In the genomic region with DNA sequence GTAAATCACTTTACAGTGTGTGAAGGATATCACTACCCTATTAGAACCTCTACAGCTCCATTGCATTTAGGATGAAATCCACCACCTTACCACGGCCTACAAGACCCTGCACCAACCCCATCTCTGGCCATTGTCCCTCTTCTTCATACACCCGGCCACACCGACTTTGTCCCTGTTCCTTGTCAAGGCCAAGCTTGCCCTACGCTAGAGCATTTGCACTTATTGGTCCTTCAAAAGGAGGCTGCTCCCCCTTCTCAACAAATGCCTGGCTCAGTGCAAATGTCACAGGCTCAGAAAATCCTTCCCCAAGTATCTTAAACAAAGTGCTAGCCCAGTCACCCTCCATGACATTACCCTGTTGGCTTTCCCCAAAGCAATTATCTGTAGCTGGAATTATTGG, we compare ENCODE assay signal across 17 cellular contexts. TPM values are rescaled to one million over a fixed set of nuclear protein-coding genes. Genes with fewer than 3 reads are reported as not detected.
DNase-seq lines count a peak whose midpoint lies in the region; ATAC-seq and TF ChIP-seq lines count a peak whose summit lies in the region.
"Had no signal": no experiment of that assay in that cellular context is flagged by ENCODE, and none has a peak within 500 bp of the region (broad histone marks: within the 10 kb centered on the region; RNA-seq: fewer than 3 reads in every experiment).

No MANE protein-coding gene starts in this region.

- H3K4me1 ChIP-seq in CD4-positive, alpha-beta memory T cell (ENCODE audit: insufficient read depth, low read length): peaks cover 85% of the 10 kb centered on the region
- peaks cover 0 to 16% (median 0%) of the 10 kb centered on the region in 3 donors for H3K4me1 ChIP-seq in gastroesophageal sphincter
- H3K4me1 ChIP-seq: testis had no signal

- peak overlapping the region in 1 of 2 donors; percentile 72 for H3K4me3 Mint-ChIP-seq in CD14-positive monocyte
- peak overlapping the region; percentile 2 to 87 (median 77) for H3K4me3 Mint-ChIP-seq in CD4-positive, alpha-beta memory T cell
- peak overlapping the region; percentile 53 for H3K4me3 Mint-ChIP-seq in activated T-helper 2 cell treated with anti-CD3 and anti-CD28 coated beads, Interferon-gamma antibody, Interleukin-2, Interleukin-4, amounts not matched to agents 10 μg/mL and 5 μg/mL and 100 μg/mL, durations not matched to agents 14 hours and 24 hours and 36 hours (ENCODE audit: low read depth)
- H3K4me3 Mint-ChIP-seq in naive thymus-derived CD8-positive, alpha-beta T cell: peak overlapping the region; percentile 9 to 81 (median 74)
- H3K4me3 Mint-ChIP-seq: memory B cell had no signal

- H3K36me3 Mint-ChIP-seq in CD14-positive monocyte: peaks cover 0 to 10% of the 10 kb centered on the region in 2 donors
- H3K36me3 Mint-ChIP-seq in CD4-positive, alpha-beta memory T cell: peaks cover 3 to 6% of the 10 kb centered on the region in 2 donors
- H3K36me3 Mint-ChIP-seq in activated T-helper 2 cell treated with anti-CD3 and anti-CD28 coated beads, Interferon-gamma antibody, Interleukin-2, Interleukin-4, amounts not matched to agents 10 μg/mL and 5 μg/mL and 100 μg/mL, durations not matched to agents 14 hours and 24 hours and 36 hours (ENCODE audit: low read depth): peaks cover 30% of the 10 kb centered on the region
- peaks cover 0 to 14% (median 4%) of the 10 kb centered on the region in 3 donors for H3K36me3 Mint-ChIP-seq in naive thymus-derived CD8-positive, alpha-beta T cell

- peak overlapping the region in 1 of 2 donors; percentile 23 for H3K4me3 ChIP-seq in CD4-positive, alpha-beta memory T cell (ENCODE audit: low read length in 2 of 2)
- H3K4me3 ChIP-seq in gastroesophageal sphincter: no peak overlapping the region
- H3K4me3 ChIP-seq: testis had no signal

- no peak for TF ChIP-seq EP300 in gastroesophageal sphincter (IDR thresholded peaks at IDR 0.05)

- ATAC-seq in naive thymus-derived CD8-positive, alpha-beta T cell: no peak
- ATAC-seq in gastroesophageal sphincter: no peak

- peak overlapping the region; percentile 7 for H3K27ac ChIP-seq in CD4-positive, alpha-beta memory T cell (ENCODE audit: low read depth, low read length)
- H3K27ac ChIP-seq in gastroesophageal sphincter: no peak overlapping the region
- H3K27ac ChIP-seq: testis had no signal

- intact Hi-C loops in CD14-positive monocyte (cut with micrococcal nuclease): no loop called here
- intact Hi-C loops in CD4-positive, alpha-beta memory T cell (cut with micrococcal nuclease): no loop called here
- intact Hi-C loops in activated T-helper 2 cell treated with anti-CD3 and anti-CD28 coated beads, Interferon-gamma antibody, Interleukin-2, Interleukin-4, amounts not matched to agents 10 μg/mL and 5 μg/mL and 100 μg/mL, durations not matched to agents 14 hours and 24 hours and 36 hours (cut with micrococcal nuclease): loop anchor here (1.0 to 5.0 kb wide), 6 partner anchors 36 to 883 kb away; a partner anchor contains a TSS

- peaks cover 0 to 9% (median 1%) of the 10 kb centered on the region in 3 donors for H3K27me3 Mint-ChIP-seq in CD14-positive monocyte (ENCODE audit: low read depth in 3 of 3)
- H3K27me3 Mint-ChIP-seq in CD4-positive, alpha-beta memory T cell: no peaks in the 10 kb centered on the region
- H3K27me3 Mint-ChIP-seq in activated T-helper 2 cell treated with anti-CD3 and anti-CD28 coated beads, Interferon-gamma antibody, Interleukin-2, Interleukin-4, amounts not matched to agents 10 μg/mL and 5 μg/mL and 100 μg/mL, durations not matched to agents 14 hours and 24 hours and 36 hours (ENCODE audit: low read depth): no peaks in the 10 kb centered on the region
- peaks cover 0 to 1% (median 0%) of the 10 kb centered on the region in 5 donors for H3K27me3 Mint-ChIP-seq in naive thymus-derived CD8-positive, alpha-beta T cell

- no peaks in the 10 kb centered on the region for H3K36me3 ChIP-seq in CD4-positive, alpha-beta memory T cell (ENCODE audit: insufficient read depth, low read length)
- no peaks in the 10 kb centered on the region for H3K36me3 ChIP-seq in gastroesophageal sphincter

- peaks cover 7 to 8% of the 10 kb centered on the region in 2 donors for H3K9me3 ChIP-seq in CD4-positive, alpha-beta memory T cell (ENCODE audit: control insufficient read depth in 1 of 2, low read length in 2 of 2)
- H3K9me3 ChIP-seq in gastroesophageal sphincter: peaks cover 0 to 21% (median 0%) of the 10 kb centered on the region in 3 donors
- H3K9me3 ChIP-seq: testis had no signal

- TF ChIP-seq POLR2A in gastroesophageal sphincter (IDR thresholded peaks at IDR 0.05): no peak

- H3K4me1 Mint-ChIP-seq in CD14-positive monocyte: peaks cover 75% of the 10 kb centered on the region
- peaks cover 71 to 93% (median 83%) of the 10 kb centered on the region in 4 donors for H3K4me1 Mint-ChIP-seq in CD4-positive, alpha-beta memory T cell
- peaks cover 67% of the 10 kb centered on the region for H3K4me1 Mint-ChIP-seq in activated T-helper 2 cell treated with anti-CD3 and anti-CD28 coated beads, Interferon-gamma antibody, Interleukin-2, Interleukin-4, amounts not matched to agents 10 μg/mL and 5 μg/mL and 100 μg/mL, durations not matched to agents 14 hours and 24 hours and 36 hours (ENCODE audit: low read depth)
- H3K4me1 Mint-ChIP-seq in naive thymus-derived CD8-positive, alpha-beta T cell: peaks cover 66 to 92% (median 86%) of the 10 kb centered on the region in 4 donors

- no peak for DNase-seq in CD14-positive monocyte (ENCODE audit: low spot score)
- no peak for DNase-seq in CD4-positive, alpha-beta memory T cell
- no peak for DNase-seq in activated T-helper 2 cell treated with anti-CD3 and anti-CD28 coated beads, Interferon-gamma antibody, Interleukin-2, Interleukin-4, amounts not matched to agents 10 μg/mL and 5 μg/mL and 100 μg/mL, durations not matched to agents 14 hours and 24 hours and 36 hours (ENCODE audit: low spot score)
- DNase-seq in naive thymus-derived CD8-positive, alpha-beta T cell: no peak
- no peak for DNase-seq in cerebellar cortex (ENCODE audit: low spot score)
- no peak for DNase-seq in NCI-H2171 treated with DMSO at 0.1 percent for 48 hours (lab: John Stamatoyannopoulos, UW)
- DNase-seq: AML-193, Karpas-422, kidney, naive B cell, NCI-H2081 treated with DMSO at 0.1 percent for 48 hours, NCI-H526, testis had no signal

- CTCF ChIA-PET in CD4-positive, alpha-beta memory T cell (lab: Charles Lee; ENCODE audit: partially characterized antibody): interaction anchor here (1.1 to 2.1 kb wide), 5 partner anchors 43 to 189 kb away, joined by 3 to 15 read pairs (median 3); no protein-coding TSS in a partner anchor

- H3K27me3 ChIP-seq in CD4-positive, alpha-beta memory T cell (ENCODE audit: insufficient read depth, low read length): no peaks in the 10 kb centered on the region
- H3K27me3 ChIP-seq in gastroesophageal sphincter: peaks cover 28% of the 10 kb centered on the region
- H3K27me3 ChIP-seq: testis had no signal

- POLR2A ChIA-PET in CD4-positive, alpha-beta memory T cell (lab: Charles Lee; ENCODE audit: partially characterized antibody): interaction anchor here (1.4 to 1.9 kb wide), 4 partner anchors 9 to 175 kb away, joined by 3 to 11 read pairs (median 6); a partner anchor contains a TSS
- POLR2A ChIA-PET in naive thymus-derived CD8-positive, alpha-beta T cell (lab: Charles Lee): interaction anchor here (0.5 to 1.7 kb wide), 5 partner anchors 10 to 136 kb away, joined by 3 to 9 read pairs (median 5); no protein-coding TSS in a partner anchor

- H3K27ac Mint-ChIP-seq in CD14-positive monocyte: peak overlapping the region in 5 of 7 donors; percentile 20 to 83 (median 43)
- H3K27ac Mint-ChIP-seq in CD4-positive, alpha-beta memory T cell: peak overlapping the region; percentile 44 to 89 (median 86)
- peak overlapping the region; percentile 94 for H3K27ac Mint-ChIP-seq in activated T-helper 2 cell treated with anti-CD3 and anti-CD28 coated beads, Interferon-gamma antibody, Interleukin-2, Interleukin-4, amounts not matched to agents 10 μg/mL and 5 μg/mL and 100 μg/mL, durations not matched to agents 14 hours and 24 hours and 36 hours
- peak overlapping the region; percentile 30 to 91 (median 84) for H3K27ac Mint-ChIP-seq in naive thymus-derived CD8-positive, alpha-beta T cell
- H3K27ac Mint-ChIP-seq: memory B cell had no signal

- H3K9me3 Mint-ChIP-seq in CD14-positive monocyte: peaks cover 4 to 17% (median 12%) of the 10 kb centered on the region in 7 donors
- H3K9me3 Mint-ChIP-seq in CD4-positive, alpha-beta memory T cell: peaks cover 0 to 20% (median 14%) of the 10 kb centered on the region in 8 donors
- H3K9me3 Mint-ChIP-seq in activated T-helper 2 cell treated with anti-CD3 and anti-CD28 coated beads, Interferon-gamma antibody, Interleukin-2, Interleukin-4, amounts not matched to agents 10 μg/mL and 5 μg/mL and 100 μg/mL, durations not matched to agents 14 hours and 24 hours and 36 hours: peaks cover 27% of the 10 kb centered on the region
- H3K9me3 Mint-ChIP-seq in naive thymus-derived CD8-positive, alpha-beta T cell: peaks cover 0 to 20% (median 13%) of the 10 kb centered on the region in 9 donors

- 82 to 89% methylated on average over 4 of the region's 4 CpGs for WGBS in gastroesophageal sphincter (ENCODE audit: low coverage in 1 of 2), 2 donors

- TF ChIP-seq CTCF in CD14-positive monocyte (IDR thresholded peaks at IDR 0.05) (no peak), gastroesophageal sphincter (IDR thresholded peaks at IDR 0.05) (no peak)

RNA-seq across cellular contexts. Expression of a gene that starts 4.1 kb away (rescaled TPM):
- 10 to 100 TPM; 10.6 to 25.5 TPM for polyA plus RNA-seq in CD14-positive monocyte
- total RNA-seq in CD4-positive, alpha-beta memory T cell: 1 to 10 TPM; 4.0 to 4.2 TPM
- 1 to 10 TPM in 1 of 2 donors, under 1 TPM in 1; 0.63 to 5.2 TPM for polyA plus RNA-seq in CD4-positive, alpha-beta memory T cell
- total RNA-seq in activated T-helper 2 cell treated with anti-CD3 and anti-CD28 coated beads, Interferon-gamma antibody, Interleukin-2, Interleukin-4, amounts not matched to agents 10 μg/mL and 5 μg/mL and 100 μg/mL, durations not matched to agents 14 hours and 24 hours and 36 hours: 34.3 and 37.1 TPM in 2 replicates
- total RNA-seq in naive thymus-derived CD8-positive, alpha-beta T cell: 1 to 10 TPM; 2.0 to 2.4 TPM
- 1 to 10 TPM; 2.6 to 8.6 (median 5.5) TPM for polyA plus RNA-seq in naive thymus-derived CD8-positive, alpha-beta T cell
- 1 to 10 TPM; 1.7 to 6.1 (median 2.6) TPM for total RNA-seq in gastroesophageal sphincter
- total RNA-seq: endothelial cell of umbilical vein, fibroblast of villous mesenchyme had no signal
- polyA plus RNA-seq: endothelial cell of umbilical vein had no signal

Comparison
In these comparisons a context has a peak if more than half of its experiments do, and no peak if none do; other contexts are left out.
1. H3K27ac Mint-ChIP-seq: peak in every context shown above with its lines; median percentile 94 in activated T-helper 2 cell treated with anti-CD3 and anti-CD28 coated beads, Interferon-gamma antibody, Interleukin-2, Interleukin-4, amounts not matched to agents 10 μg/mL and 5 μg/mL and 100 μg/mL, durations not matched to agents 14 hours and 24 hours and 36 hours; 86 in CD4-positive, alpha-beta memory T cell; 84 in naive thymus-derived CD8-positive, alpha-beta T cell; 43 in CD14-positive monocyte.